8 cellular contexts compared by ENCODE assay signal in genomic region chr7:24981544-24981951, GRCh38. TPM values are rescaled to one million over a fixed set of nuclear protein-coding genes. Genes with fewer than 3 reads are reported as not detected.
A peak's percentile ranks its signal among the peaks of the same experiment; 100 is the strongest.
DNase-seq lines count a peak whose midpoint lies in the region; ATAC-seq, FAIRE-seq and TF ChIP-seq lines count a peak whose summit lies in the region.

No MANE protein-coding gene starts in this region.

- peak overlapping the region; percentile 75 for H2AFZ ChIP-seq in GM12878 (ENCODE audit: control insufficient read depth, low read depth, low read length)

- peaks cover 5% of the 10 kb centered on the region for H3K4me1 ChIP-seq in GM12878 (ENCODE audit: control insufficient read depth, insufficient read depth, low read length)

- no peaks in the 10 kb centered on the region for H3K36me3 ChIP-seq in GM12878 (ENCODE audit: control insufficient read depth in 2 of 2, insufficient read depth in 2 of 2, low read length in 1 of 2)

- peaks cover 50% of the 10 kb centered on the region for H3K4me1 Mint-ChIP-seq in CD4-positive, alpha-beta T cell (ENCODE audit: low read depth)

- WGBS in GM12878 (ENCODE audit: insufficient coverage, insufficient replicate concordance, low lambda C conversion rate, missing lambda C conversion rate): under 1% methylated on average over 33 of the region's 33 CpGs

- peak overlapping the region; percentile 98 for H3K4me3 Mint-ChIP-seq in CD4-positive, alpha-beta T cell

- intact Hi-C loops in CD4-positive, alpha-beta T cell (cut with DNase I, micrococcal nuclease): loop anchor here (2.0 to 5.0 kb wide), 6 partner anchors 51 to 196 kb away; no protein-coding TSS in a partner anchor
- intact Hi-C loops in GM12878 (cut with micrococcal nuclease; ENCODE audit: unreplicated experiment): loop anchor here (2.0 to 5.0 kb wide), 4 partner anchors 41 to 224 kb away; partner anchors contain the start of gene GSDME

- H3K79me2 ChIP-seq in GM12878 (ENCODE audit: control insufficient read depth, insufficient read depth, low read length): peaks cover 32% of the 10 kb centered on the region

- H3K9me3 Mint-ChIP-seq in CD4-positive, alpha-beta T cell: no peaks in the 10 kb centered on the region

- H3K27me3 Mint-ChIP-seq in CD4-positive, alpha-beta T cell: no peaks in the 10 kb centered on the region

- peak overlapping the region; percentile 60 for H3K9ac ChIP-seq in GM12878 (ENCODE audit: control insufficient read depth, insufficient read depth, low read length)

- POLR2A ChIA-PET in CD4-positive, alpha-beta T cell (lab: Charles Lee): interaction anchor here (0.7 to 7.3 kb wide), 14 partner anchors 9 to 1218 kb away, joined by 3 to 86 read pairs (median 4); partner anchors contain the start of gene CYCS
- POLR2A ChIA-PET in GM12878 (lab: Charles Lee): interaction anchor here (0.6 to 6.0 kb wide), 13 partner anchors 10 to 161 kb away, joined by 3 to 68 read pairs (median 4); no protein-coding TSS in a partner anchor

- H3K4me2 ChIP-seq in GM12878 (ENCODE audit: control insufficient read depth, insufficient read depth): peak overlapping the region; percentile 86

- DNase-seq in CD4-positive, alpha-beta T cell: peak in 9 of 10 experiments; percentile 15 to 50 (median 31)
- DNase-seq in HCEC 1CT: peak; percentile 53
- peak; percentile 20 to 39 (median 37) for DNase-seq in T-helper 1 cell
- DNase-seq in GM12878 (ENCODE audit: low read depth, low spot score): no peak
- DNase-seq in retina: peak; percentile 83
- no peak for DNase-seq in amniotic stem cell (lab: John Stamatoyannopoulos, UW)

- no peak for TF ChIP-seq EP300 in GM12878 (IDR thresholded peaks at IDR 0.05; ENCODE audit: borderline replicate concordance in 1 of 2, control insufficient read depth in 1 of 2, low read depth in 2 of 2, low read length in 2 of 2)

- peak overlapping the region; percentile 86 for H3K27ac Mint-ChIP-seq in CD4-positive, alpha-beta T cell

- BruUV-seq in GM12878 (replicated peaks; lab: Mats Ljungman, UMichigan): no TSS peak

- H3K9me3 ChIP-seq in CD4-positive, alpha-beta T cell (ENCODE audit: control insufficient read depth, low read length): no peaks in the 10 kb centered on the region
- no peaks in the 10 kb centered on the region for H3K9me3 ChIP-seq in GM12878 (replicated peaks; ENCODE audit: control insufficient read depth, insufficient read depth, low read length)

- no peaks in the 10 kb centered on the region for H3K27me3 ChIP-seq in CD4-positive, alpha-beta T cell (ENCODE audit: control insufficient read depth, insufficient read depth, low read length)
- H3K27me3 ChIP-seq in GM12878 (replicated peaks in 1 of 2; ENCODE audit: control insufficient read depth in 2 of 2, insufficient read depth in 2 of 2, low read length in 1 of 2): no peaks in the 10 kb centered on the region

- H3K36me3 Mint-ChIP-seq in CD4-positive, alpha-beta T cell (ENCODE audit: low read depth): peaks cover 24% of the 10 kb centered on the region

- SMC1A ChIA-PET in GM12878 (lab: Charles Lee; ENCODE audit: uncharacterized antibody, unreplicated experiment): interaction anchor here (0.9 to 16.1 kb wide), 23 partner anchors 8 to 169 kb away, joined by 3 to 189 read pairs (median 10); no protein-coding TSS in a partner anchor

- H3K4me3 ChIP-seq in GM12878: peak overlapping the region; percentile 76
- peak overlapping the region; percentile 62 for H3K4me3 ChIP-seq in iPS-11a (ENCODE audit: low read depth, low read length)

- peak; percentile 49 for FAIRE-seq in GM12878 (lab: Jason Lieb, UNC)

- no peak for TF ChIP-seq RAD21 in GM12878 (IDR thresholded peaks at IDR 0.05; ENCODE audit: insufficient read depth, low read depth, low read length)

- TF ChIP-seq POLR2A in GM12878 (IDR thresholded peaks at IDR 0.05; ENCODE audit: low read depth, low read length): peak; percentile 17; the same call in 1 of the 2 replicates

- H3K27ac ChIP-seq in CD4-positive, alpha-beta T cell (ENCODE audit: low read depth, low read length): no peak overlapping the region
- H3K27ac ChIP-seq in GM12878 (ENCODE audit: control insufficient read depth, insufficient read depth): peak overlapping the region; percentile 34

- no peaks in the 10 kb centered on the region for H4K20me1 ChIP-seq in GM12878 (ENCODE audit: control insufficient read depth, insufficient read depth)

- CTCF ChIA-PET in CD4-positive, alpha-beta T cell (lab: Charles Lee): interaction anchor here (0.7 to 4.2 kb wide), 11 partner anchors 11 to 169 kb away, joined by 3 to 22 read pairs (median 4); no protein-coding TSS in a partner anchor
- CTCF ChIA-PET in GM12878 (lab: Yijun Ruan, JAX): interaction anchor here (0.6 to 9.8 kb wide), 20 partner anchors 9 to 179 kb away, joined by 3 to 129 read pairs (median 7); no protein-coding TSS in a partner anchor

- RAD21 ChIA-PET in GM12878 (lab: Charles Lee; ENCODE audit: unreplicated experiment): interaction anchor here (0.7 to 11.1 kb wide), 21 partner anchors 9 to 169 kb away, joined by 3 to 106 read pairs (median 6); partner anchors contain the start of gene CYCS

- no peak for TF ChIP-seq CTCF in CD4-positive, alpha-beta T cell (IDR thresholded peaks at IDR 0.05)
- no peak for TF ChIP-seq CTCF in GM12878 (IDR thresholded peaks at IDR 0.05 in 2 of 3, conservative IDR thresholded peaks at IDR 0.05 in 1 of 3; ENCODE audit: control insufficient read depth in 2 of 3, extremely low read depth in 1 of 3, insufficient read depth in 1 of 3, low read depth in 3 of 3, low read length in 3 of 3)

- in situ Hi-C loops in GM12878 (cut with MboI): loop anchor here (5.0 kb wide), 1 partner anchor 164 kb away; no protein-coding TSS in a partner anchor

- no peak for ATAC-seq in CD4-positive, alpha-beta T cell (ENCODE audit: poor library complexity)
- ATAC-seq in GM12878: peak; percentile 7
- no peak for ATAC-seq in HG03095 (IDR thresholded peaks at IDR 0.05; ENCODE audit: unreplicated experiment)

TF ChIP-seq in GM12878, 131 proteins besides CTCF, POLR2A, EP300 and RAD21:
- TF ChIP-seq TAF1 (IDR thresholded peaks at IDR 0.05; ENCODE audit: borderline replicate concordance, low read depth, low read length): 0 out of 2 replicates have a peak, but pooled peaks have one; percentile 19
- TF ChIP-seq NBN (IDR thresholded peaks at IDR 0.05): 0 out of 2 replicates have a peak, but pooled peaks have one; percentile 31
- peak; percentile 31; the same call in 1 of the 2 replicates for TF ChIP-seq EED (IDR thresholded peaks at IDR 0.05; ENCODE audit: low read depth)
- no peak for TF ChIP-seq ZNF384 (IDR thresholded peaks at IDR 0.05; ENCODE audit: borderline replicate concordance, low read depth, low read length)
- TF ChIP-seq IKZF1 (conservative IDR thresholded peaks at IDR 0.05): peak; percentile 80; the same call in 1 of the 2 replicates
- 0 out of 2 replicates have a peak, but pooled peaks have one; percentile 27 for TF ChIP-seq CHD2 (IDR thresholded peaks at IDR 0.05; ENCODE audit: borderline replicate concordance, low read depth, low read length)
- TF ChIP-seq EGR1 (IDR thresholded peaks at IDR 0.05; ENCODE audit: borderline replicate concordance in 1 of 2, low read depth in 2 of 2, low read length in 2 of 2): 0 out of 3 replicates have a peak, but pooled peaks of 1 of the 2 experiments have one; percentile 5
- no peak for TF ChIP-seq NR2C2 (IDR thresholded peaks at IDR 0.05; ENCODE audit: borderline replicate concordance, control insufficient read depth, insufficient read length, low read depth)
TF ChIP-seq in GM12878: peak in this region for 6.

RNA-seq across cellular contexts. Expression of gene OSBPL3, which starts 1.6 kb away (rescaled TPM):
- total RNA-seq in CD4-positive, alpha-beta T cell: 10 to 100 TPM; 25.4 to 25.9 TPM
- total RNA-seq in GM12878 (2013; cell fraction: nucleolus; rRNA removed): 60.2 and 64.2 TPM in 2 replicates
- total RNA-seq in GM12878 (2014; rRNA removed): 26.3 and 29.3 TPM in 2 replicates
- 27.8 and 28.2 TPM in 2 replicates for total RNA-seq in GM12878 (2014; rRNA removed; fragmentation: Illumina TruSeq; extraction: Trizol)
- total RNA-seq in GM12878 (2021): 34.0 and 46.6 TPM in 2 replicates
- polyA plus RNA-seq in GM12878 (2011; ENCODE audit: low read depth): 8.9 TPM
- 26.1 and 28.0 TPM in 2 replicates for polyA plus RNA-seq in GM12878 (2011; rRNA removed)
- 14.5 and 15.8 TPM in 2 replicates for polyA plus RNA-seq in GM12878 (2011; cell fraction: cytosol; rRNA removed)
- 77.3 and 96.7 TPM in 2 replicates for polyA plus RNA-seq in GM12878 (2011; cell fraction: nucleus; rRNA removed)
- polyA plus RNA-seq in GM12878 (2012): 11.0 and 12.1 TPM in 2 replicates
- polyA plus RNA-seq in GM12878 (2014; fragmentation: Illumina TruSeq; extraction: Trizol): 23.3 and 26.6 TPM in 2 replicates
- polyA plus RNA-seq in GM12878 (2014; fragmentation: Nextera tagmentation; extraction: Ambion mirVana): 10 to 100 TPM in 1 of 2 experiments, 1 to 10 TPM in 1; 6.1 to 15.2 TPM
- 24.2 and 28.1 TPM in 2 replicates for polyA plus RNA-seq in GM12878 (2014; rRNA removed)
- polyA plus RNA-seq in GM12878 (2016; fragmentation: Nextera tagmentation; extraction: Ambion mirVana): 10 to 100 TPM; 33.3 to 38.1 TPM
- 39.3 and 41.8 TPM in 2 replicates for polyA minus RNA-seq in GM12878 (2011; rRNA and poly(A)+ RNA removed)
- polyA minus RNA-seq in GM12878 (2011; cell fraction: cytosol; rRNA and poly(A)+ RNA removed): 7.9 and 12.3 TPM in 2 replicates
- polyA minus RNA-seq in GM12878 (2011; cell fraction: nucleus; rRNA and poly(A)+ RNA removed): 34.5 and 77.9 TPM in 2 replicates

Comparison
In these comparisons a context has a peak if more than half of its experiments do, and no peak if none do; other contexts are left out.
1. DNase-seq: peak in CD4-positive, alpha-beta T cell (9 of 10), HCEC 1CT (single experiment), T-helper 1 cell (5 of 5) and retina (single experiment); none in GM12878 (single experiment) and amniotic stem cell (single experiment).